In the genomic region with DNA sequence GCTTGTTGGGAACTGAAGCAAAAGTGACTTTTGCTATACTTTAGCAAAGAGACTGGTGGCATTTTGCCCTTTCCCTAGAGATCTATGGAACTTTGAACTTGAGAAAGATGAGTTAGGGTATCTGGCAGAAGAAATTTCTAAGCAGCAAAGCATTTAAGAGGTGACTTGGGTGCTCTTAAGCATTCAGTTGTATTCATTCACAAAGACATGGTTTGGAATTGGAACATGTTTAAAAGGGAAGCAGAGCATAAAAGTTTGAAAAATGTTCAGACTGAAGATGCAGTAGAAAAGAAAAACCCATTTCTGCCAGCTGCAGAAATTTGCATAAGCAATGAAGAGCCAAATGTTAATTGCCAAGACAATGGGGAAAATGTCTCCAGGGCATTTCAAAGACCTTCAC, we compare ENCODE assay signal across 1 cellular context.
TF ChIP-seq lines count a peak whose summit lies in the region.

No MANE protein-coding gene starts in this region.

TF ChIP-seq in HepG2, 621 proteins besides CTCF, POLR2A, EP300 and RAD21:
- TF ChIP-seq, protein P1, sequence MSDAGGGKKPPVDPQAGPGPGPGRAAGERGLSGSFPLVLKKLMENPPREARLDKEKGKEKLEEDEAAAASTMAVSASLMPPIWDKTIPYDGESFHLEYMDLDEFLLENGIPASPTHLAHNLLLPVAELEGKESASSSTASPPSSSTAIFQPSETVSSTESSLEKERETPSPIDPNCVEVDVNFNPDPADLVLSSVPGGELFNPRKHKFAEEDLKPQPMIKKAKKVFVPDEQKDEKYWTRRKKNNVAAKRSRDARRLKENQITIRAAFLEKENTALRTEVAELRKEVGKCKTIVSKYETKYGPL (CRISPR knock-in tag; IDR thresholded peaks at IDR 0.05), result no peak
- TF ChIP-seq, protein P2, sequence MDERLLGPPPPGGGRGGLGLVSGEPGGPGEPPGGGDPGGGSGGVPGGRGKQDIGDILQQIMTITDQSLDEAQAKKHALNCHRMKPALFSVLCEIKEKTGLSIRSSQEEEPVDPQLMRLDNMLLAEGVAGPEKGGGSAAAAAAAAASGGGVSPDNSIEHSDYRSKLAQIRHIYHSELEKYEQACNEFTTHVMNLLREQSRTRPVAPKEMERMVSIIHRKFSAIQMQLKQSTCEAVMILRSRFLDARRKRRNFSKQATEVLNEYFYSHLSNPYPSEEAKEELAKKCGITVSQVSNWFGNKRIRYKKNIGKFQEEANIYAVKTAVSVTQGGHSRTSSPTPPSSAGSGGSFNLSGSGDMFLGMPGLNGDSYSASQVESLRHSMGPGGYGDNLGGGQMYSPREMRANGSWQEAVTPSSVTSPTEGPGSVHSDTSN (CRISPR knock-in tag; IDR thresholded peaks at IDR 0.05), result no peak
- TF ChIP-seq ZNF841 (CRISPR knock-in tag; IDR thresholded peaks at IDR 0.05; ENCODE audit: borderline replicate concordance), result peak; percentile 99
